ENCODE assay signal across 11 cellular contexts in the genomic region with DNA sequence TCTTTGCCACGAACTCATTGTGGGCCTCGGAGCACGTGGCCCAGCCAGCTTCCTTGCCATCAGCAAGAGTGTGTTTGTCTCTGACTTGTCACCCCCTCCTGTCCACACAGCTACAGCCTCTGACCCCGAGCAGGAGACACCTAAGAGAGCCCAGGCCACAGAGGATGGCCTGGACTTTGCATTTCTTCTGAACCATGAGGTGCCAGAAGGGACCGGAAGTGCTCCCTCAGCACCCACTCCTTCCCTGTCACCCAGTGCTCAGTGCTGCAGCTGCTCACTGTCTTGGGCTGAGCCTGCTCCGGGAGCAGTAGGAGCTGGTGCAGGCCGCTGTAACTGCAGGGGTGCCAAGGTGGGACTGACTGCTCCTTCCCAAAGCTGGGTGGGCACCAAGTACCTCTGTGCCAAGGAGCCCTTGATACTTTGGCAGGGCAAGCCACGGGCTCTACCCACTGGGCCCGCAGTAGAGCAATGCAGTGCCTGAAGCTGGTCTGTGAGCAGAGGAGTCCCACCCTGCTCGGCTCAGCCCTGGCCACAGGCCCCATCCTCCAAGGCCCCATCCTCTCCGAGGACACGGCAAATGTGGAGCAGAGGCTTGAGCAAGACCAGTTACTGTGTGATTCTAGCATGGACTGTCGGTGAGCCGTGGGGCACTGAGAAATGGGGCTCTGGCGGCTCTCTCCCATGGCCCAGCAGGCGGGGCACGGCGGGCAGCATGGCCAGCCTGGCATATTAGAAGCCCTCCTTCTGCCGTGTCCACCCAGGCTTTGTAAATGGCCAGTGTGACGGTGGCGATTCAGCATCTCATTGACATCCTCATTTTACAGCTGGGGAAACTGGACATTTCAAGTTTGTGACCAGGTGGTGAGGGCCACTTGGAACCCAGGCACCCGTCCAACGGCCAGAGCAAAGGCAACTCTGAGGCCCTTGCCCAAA. TPM values are rescaled to one million over a fixed set of nuclear protein-coding genes. Genes with fewer than 3 reads are reported as not detected.
DNase-seq lines count a peak whose midpoint lies in the region; ATAC-seq, FAIRE-seq and TF ChIP-seq lines count a peak whose summit lies in the region.
"Had no signal": no experiment of that assay in that cellular context is flagged by ENCODE, and none has a peak within 500 bp of the region (broad histone marks: within the 10 kb centered on the region; RNA-seq: fewer than 3 reads in every experiment).

No MANE protein-coding gene starts in this region.

- intact Hi-C loops in heart left ventricle (cut with DNase I): no loop called here
- intact Hi-C loops in lower leg skin (cut with DNase I; ENCODE audit: low total_unique reads): no loop called here

- no peaks in the 10 kb centered on the region for H3K9me3 Mint-ChIP-seq in activated CD4-positive, alpha-beta memory T cell treated with anti-CD3 and anti-CD28 coated beads, Interleukin-2, amount 10 ng/mL, durations not matched to agents 7 days and 5 days
- H3K9me3 Mint-ChIP-seq in stimulated activated memory B cell treated with anti-CD40 and anti-IgM and Interleukin-4, amounts not matched to agents 10 μg/mL and 1 μg/mL and 100 μg/mL, for 72 hours: no peaks in the 10 kb centered on the region

- peak overlapping the region; percentile 97 for H3K27ac Mint-ChIP-seq in activated CD4-positive, alpha-beta memory T cell treated with anti-CD3 and anti-CD28 coated beads, Interleukin-2, amount 10 ng/mL, durations not matched to agents 7 days and 5 days
- peak overlapping the region; percentile 96 for H3K27ac Mint-ChIP-seq in stimulated activated memory B cell treated with anti-CD40 and anti-IgM and Interleukin-4, amounts not matched to agents 10 μg/mL and 1 μg/mL and 100 μg/mL, for 72 hours

- H3K36me3 ChIP-seq in heart left ventricle: peaks cover 0 to 29% (median 2%) of the 10 kb centered on the region in 9 donors

- H3K4me3 ChIP-seq in heart left ventricle: peak overlapping the region in 2 of 12 donors; percentile 16 to 98
- no peak overlapping the region for H3K4me3 ChIP-seq in lower leg skin (ENCODE audit: low read depth, poor library complexity, severe bottlenecking)

- CTCF ChIA-PET in activated CD4-positive, alpha-beta memory T cell treated with anti-CD3 and anti-CD28 coated beads, Interleukin-2, amount 10 ng/mL, durations not matched to agents 7 days and 5 days (lab: Charles Lee): interaction anchor here (0.6 to 4.3 kb wide), 9 partner anchors 10 to 157 kb away, joined by 3 to 27 read pairs (median 5); partner anchors contain the start of genes ANKRD13D and PPP1CA

- POLR2A ChIA-PET in activated CD4-positive, alpha-beta memory T cell treated with anti-CD3 and anti-CD28 coated beads, Interleukin-2, amount 10 ng/mL, durations not matched to agents 7 days and 5 days (lab: Charles Lee): interaction anchor here (0.5 to 14.4 kb wide), 13 partner anchors 8 to 164 kb away, joined by 3 to 494 read pairs (median 7); partner anchors contain the start of genes ANKRD13D, POLD4 and SSH3

- peak overlapping the region; percentile 90 for H3K4me3 Mint-ChIP-seq in activated CD4-positive, alpha-beta memory T cell treated with anti-CD3 and anti-CD28 coated beads, Interleukin-2, amount 10 ng/mL, durations not matched to agents 7 days and 5 days
- peak overlapping the region; percentile 93 for H3K4me3 Mint-ChIP-seq in stimulated activated memory B cell treated with anti-CD40 and anti-IgM and Interleukin-4, amounts not matched to agents 10 μg/mL and 1 μg/mL and 100 μg/mL, for 72 hours

- peaks cover 87% of the 10 kb centered on the region for H3K4me1 Mint-ChIP-seq in activated CD4-positive, alpha-beta memory T cell treated with anti-CD3 and anti-CD28 coated beads, Interleukin-2, amount 10 ng/mL, durations not matched to agents 7 days and 5 days
- H3K4me1 Mint-ChIP-seq in stimulated activated memory B cell treated with anti-CD40 and anti-IgM and Interleukin-4, amounts not matched to agents 10 μg/mL and 1 μg/mL and 100 μg/mL, for 72 hours: peaks cover 97% of the 10 kb centered on the region

- H3K4me1 ChIP-seq in heart left ventricle: peaks cover 49 to 100% (median 99%) of the 10 kb centered on the region in 12 donors

- ATAC-seq in heart left ventricle (peak in 2 of 4 donors; percentile 3 to 17), HG03039 (IDR thresholded peaks at IDR 0.05; ENCODE audit: unreplicated experiment) (no peak)
- ATAC-seq in stimulated activated memory B cell treated with anti-CD40 and anti-IgM and Interleukin-4, amounts not matched to agents 10 μg/mL and 1 μg/mL and 100 μg/mL, for 72 hours: no peak

- TF ChIP-seq POLR2A in heart left ventricle (IDR thresholded peaks at IDR 0.05): no peak
- no peak for TF ChIP-seq POLR2A in lower leg skin (IDR thresholded peaks at IDR 0.05)

- H3K9me3 ChIP-seq in heart left ventricle: no peaks in the 10 kb centered on the region

- peaks cover 84% of the 10 kb centered on the region for H3K36me3 Mint-ChIP-seq in activated CD4-positive, alpha-beta memory T cell treated with anti-CD3 and anti-CD28 coated beads, Interleukin-2, amount 10 ng/mL, durations not matched to agents 7 days and 5 days (ENCODE audit: low read depth)
- H3K36me3 Mint-ChIP-seq in stimulated activated memory B cell treated with anti-CD40 and anti-IgM and Interleukin-4, amounts not matched to agents 10 μg/mL and 1 μg/mL and 100 μg/mL, for 72 hours: peaks cover 64% of the 10 kb centered on the region

- 39 to 62% (median 52%) methylated on average over 14 to 23 of the region's 23 CpGs for WGBS in heart left ventricle, 4 donors
- 61 to 62% methylated on average over 21 to 23 of the region's 23 CpGs for WGBS in lower leg skin, 2 donors

- FAIRE-seq in GM18507 (lab: Jason Lieb, UNC): peak; percentile 78
- FAIRE-seq: RCC 7860 had no signal

- no peaks in the 10 kb centered on the region for H3K27me3 ChIP-seq in heart left ventricle
- H3K27me3 ChIP-seq: brain microvascular endothelial cell had no signal

- H3K27me3 Mint-ChIP-seq in activated CD4-positive, alpha-beta memory T cell treated with anti-CD3 and anti-CD28 coated beads, Interleukin-2, amount 10 ng/mL, durations not matched to agents 7 days and 5 days: no peaks in the 10 kb centered on the region
- no peaks in the 10 kb centered on the region for H3K27me3 Mint-ChIP-seq in stimulated activated memory B cell treated with anti-CD40 and anti-IgM and Interleukin-4, amounts not matched to agents 10 μg/mL and 1 μg/mL and 100 μg/mL, for 72 hours

- peak overlapping the region; percentile 47 to 100 (median 88) for H3K27ac ChIP-seq in heart left ventricle
- H3K27ac ChIP-seq: brain microvascular endothelial cell had no signal

- no peak for TF ChIP-seq CTCF in heart left ventricle (IDR thresholded peaks at IDR 0.05)
- TF ChIP-seq CTCF in lower leg skin (IDR thresholded peaks at IDR 0.05): no peak

- DNase-seq in GM18507 (ENCODE audit: extremely low spot score, insufficient read length, low read depth) (no peak), heart left ventricle (peak; percentile 23 to 70 (median 47)), RKO (ENCODE audit: low spot score) (no peak), lower leg skin (ENCODE audit: low spot score in 2 of 2) (no peak)
- peak; percentile 45 for DNase-seq in activated CD4-positive, alpha-beta memory T cell treated with anti-CD3 and anti-CD28 coated beads, Interleukin-2, amount 10 ng/mL, durations not matched to agents 7 days and 5 days
- DNase-seq in effector CD8-positive, alpha-beta T cell (lab: John Stamatoyannopoulos, UW): no peak
- DNase-seq: brain microvascular endothelial cell, islet precursor cell had no signal

RNA-seq across cellular contexts. Expression of gene GRK2, which starts 6.3 kb away (rescaled TPM):
- total RNA-seq in activated CD4-positive, alpha-beta memory T cell treated with anti-CD3 and anti-CD28 coated beads, Interleukin-2, amount 10 ng/mL, durations not matched to agents 7 days and 5 days: 100 to 1,000 TPM; 333 to 338 TPM
- total RNA-seq in heart left ventricle: 100 to 1,000 TPM in 1 of 9 donors, 10 to 100 TPM in 8; 40.1 to 107 (median 49.6) TPM
- polyA plus RNA-seq in heart left ventricle: 10 to 100 TPM; 55.6 to 63.8 TPM
- 100 to 1,000 TPM in 3 of 4 donors, 10 to 100 TPM in 1; 81.1 to 127 (median 114) TPM for total RNA-seq in lower leg skin

RNA-seq across cellular contexts. Expression of gene ANKRD13D, which starts 16.5 kb away (rescaled TPM):
- total RNA-seq in activated CD4-positive, alpha-beta memory T cell treated with anti-CD3 and anti-CD28 coated beads, Interleukin-2, amount 10 ng/mL, durations not matched to agents 7 days and 5 days: 100 to 1,000 TPM; 157 to 163 TPM
- 10 to 100 TPM in 6 of 9 donors, 1 to 10 TPM in 3; 7.6 to 43.6 (median 12.8) TPM for total RNA-seq in heart left ventricle
- polyA plus RNA-seq in heart left ventricle: 10 to 100 TPM; 12.3 to 17.6 TPM
- total RNA-seq in lower leg skin: 10 to 100 TPM; 60.5 to 84.7 (median 72.8) TPM

RNA-seq across cellular contexts. Expression of gene SSH3, which starts 30.7 kb away (rescaled TPM):
- 10 to 100 TPM; 15.4 to 19.0 TPM for total RNA-seq in activated CD4-positive, alpha-beta memory T cell treated with anti-CD3 and anti-CD28 coated beads, Interleukin-2, amount 10 ng/mL, durations not matched to agents 7 days and 5 days
- total RNA-seq in heart left ventricle (10 to 100 TPM; 10.8 to 23.9 (median 16.8) TPM), lower leg skin (10 to 100 TPM; 58.6 to 71.0 (median 62.0) TPM)
- 1 to 10 TPM; 8.1 to 9.4 TPM for polyA plus RNA-seq in heart left ventricle

Comparison
In these comparisons a context has a peak if more than half of its experiments do, and no peak if none do; other contexts are left out.
1. DNase-seq: peak in activated CD4-positive, alpha-beta memory T cell treated with anti-CD3 and anti-CD28 coated beads, Interleukin-2, amount 10 ng/mL, durations not matched to agents 7 days and 5 days (single experiment) and heart left ventricle (5 of 5); none in GM18507 (single experiment), RKO (single experiment), effector CD8-positive, alpha-beta T cell (single experiment) and lower leg skin (0 of 2).